In the genomic region with DNA sequence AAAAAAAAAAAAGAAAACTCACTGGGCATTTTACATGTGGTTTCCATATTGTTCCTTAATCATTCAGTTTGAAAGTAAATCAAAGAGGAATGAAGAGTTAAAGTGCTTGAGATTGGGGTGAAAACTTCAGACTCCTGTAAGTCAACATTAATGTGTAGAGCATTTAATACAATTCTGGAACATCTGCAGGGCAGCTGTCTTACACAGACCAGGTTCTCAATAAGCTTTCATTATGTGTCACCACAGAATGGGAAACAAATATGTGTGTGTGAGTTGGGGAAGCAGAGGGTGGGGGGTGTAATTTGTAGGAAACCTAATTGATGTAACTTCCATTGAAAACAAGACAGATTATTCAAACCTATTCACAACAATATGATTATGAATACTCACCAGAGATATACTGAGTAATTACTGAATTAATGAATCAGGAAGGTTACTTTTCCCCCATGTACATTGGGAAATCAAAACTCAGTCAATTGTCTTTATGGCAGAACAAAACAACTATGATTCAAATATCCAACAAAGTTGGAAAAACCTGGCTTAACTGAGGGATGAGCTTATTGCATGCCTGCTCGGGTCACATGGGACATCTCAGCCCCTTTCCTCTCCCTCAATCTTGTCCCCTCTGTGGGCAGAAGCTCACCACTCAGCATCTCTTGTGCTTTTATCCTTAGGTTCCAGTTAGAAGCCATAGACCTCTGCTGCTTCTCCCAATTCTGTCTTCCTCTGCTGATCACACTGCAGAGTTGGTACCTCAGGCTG, we compare ENCODE assay signal across 1 cellular context.
TF ChIP-seq lines count a peak whose summit lies in the region.

No MANE protein-coding gene starts in this region.

TF ChIP-seq in IMR-90, 13 proteins besides CTCF, POLR2A, EP300 and RAD21 (continued from another document):
- TF ChIP-seq MAFK (IDR thresholded peaks at IDR 0.05; ENCODE audit: low read depth, low read length): no peak
